ENCODE assay signal across 8 cellular contexts in the genomic region with DNA sequence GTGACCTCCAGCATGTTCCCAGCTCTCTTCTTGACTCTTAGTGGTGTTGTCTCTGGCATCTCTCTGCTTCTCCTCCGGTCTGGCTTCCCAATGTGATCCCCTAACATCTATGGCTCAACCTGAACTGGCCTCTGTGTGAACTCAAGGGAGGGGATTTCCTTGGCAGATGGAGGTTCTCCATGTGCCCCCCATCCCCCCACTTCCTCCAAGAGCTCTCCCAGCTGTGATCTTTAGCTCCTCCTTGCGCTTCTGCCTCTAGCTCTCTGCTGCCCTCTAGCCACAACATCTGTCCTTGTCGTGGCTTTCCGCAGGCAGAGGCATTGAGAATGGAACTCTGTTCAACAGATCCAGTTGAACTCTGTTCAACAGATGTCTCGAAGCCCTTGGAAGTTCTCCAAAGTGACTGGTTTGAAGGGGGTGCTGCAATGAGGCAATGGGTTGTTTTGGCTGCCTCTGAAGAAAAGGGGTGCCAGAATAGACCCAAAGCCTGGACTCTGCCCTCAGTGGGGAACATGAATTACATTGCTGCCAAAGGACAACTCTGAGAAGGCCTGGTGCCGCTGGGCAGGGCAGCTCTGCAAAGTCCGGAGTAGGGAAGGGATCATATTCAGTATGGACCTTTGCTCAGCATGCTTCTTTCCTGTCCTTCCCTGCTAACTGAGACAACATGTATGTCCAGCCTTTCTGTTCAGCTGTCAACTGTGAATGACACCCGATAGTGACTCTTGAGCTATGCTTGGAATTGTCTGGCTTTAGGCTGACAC.
DNase-seq lines count a peak whose midpoint lies in the region; ATAC-seq, FAIRE-seq and TF ChIP-seq lines count a peak whose summit lies in the region.

No MANE protein-coding gene starts in this region.

- no peak overlapping the region for H3K9ac ChIP-seq in KMS-11
- no peak overlapping the region for H3K9ac ChIP-seq in trophoblast cell (ENCODE audit: low read length)

- TF ChIP-seq CTCF in D721Med (IDR thresholded peaks at IDR 0.05; ENCODE audit: insufficient read depth, missing control alignments) (peak; percentile 86), KMS-11 (conservative IDR thresholded peaks at IDR 0.05; ENCODE audit: low read depth, low read length) (peak; percentile 89), RWPE1 (conservative IDR thresholded peaks at IDR 0.05; ENCODE audit: low read depth) (peak; percentile 76)

- no peak overlapping the region for H2AK5ac ChIP-seq in trophoblast cell (ENCODE audit: low read length)

- ATAC-seq in GM21619 (IDR thresholded peaks at IDR 0.05; ENCODE audit: unreplicated experiment), result peak; percentile 81

- H3K4me1 ChIP-seq in KMS-11 (ENCODE audit: low read depth, poor library complexity, severe bottlenecking), result peaks cover 9% of the 10 kb centered on the region
- H3K4me1 ChIP-seq in trophoblast cell (ENCODE audit: control insufficient read depth in 1 of 2, insufficient read depth in 2 of 2, low read length in 2 of 2), result peaks cover 3% of the 10 kb centered on the region in 2 experiments

- H2AFZ ChIP-seq in KMS-11 (ENCODE audit: low read depth) (peak overlapping the region; percentile 68), trophoblast cell (ENCODE audit: insufficient read depth, low read length, poor library complexity) (peak overlapping the region; percentile 4)

- H3K4me2 ChIP-seq in KMS-11 (peak overlapping the region; percentile 42; the same call in 1 of the 2 replicates), trophoblast cell (ENCODE audit: low read length) (no peak overlapping the region)

- CTCF ChIA-PET in RWPE1 (lab: Yijun Ruan, JAX), result interaction anchor here (0.5 to 1.5 kb wide), 16 partner anchors 8 to 1508 kb away, joined by 3 to 8 read pairs (median 4); a partner anchor contains a TSS

- no peaks in the 10 kb centered on the region for H3K79me1 ChIP-seq in trophoblast cell (ENCODE audit: low read length)

- H3K36me3 ChIP-seq in KMS-11 (ENCODE audit: insufficient read depth) (no peaks in the 10 kb centered on the region; the same call in 1 of the 2 replicates), trophoblast cell (ENCODE audit: control insufficient read depth in 1 of 2, insufficient read depth in 2 of 2, low read length in 2 of 2) (no peaks in the 10 kb centered on the region)

- H3K27ac ChIP-seq in KMS-11 (no peak overlapping the region), RWPE1 (peak overlapping the region; percentile 60), trophoblast cell (ENCODE audit: low read depth, low read length) (no peak overlapping the region)

- no peak overlapping the region for H3K23ac ChIP-seq in trophoblast cell (ENCODE audit: low read length)

- no peaks in the 10 kb centered on the region for H3K9me3 ChIP-seq in trophoblast cell (ENCODE audit: insufficient read depth, low read depth, low read length)

- no peak overlapping the region for H3K14ac ChIP-seq in trophoblast cell (ENCODE audit: low read length)

- no CpG with 5 or more reads among the region's 8 CpGs for whole genome bisulfite sequencing in trophoblast cell (ENCODE audit: extremely low coverage, insufficient coverage, insufficient read length)

- no peak overlapping the region for H2BK120ac ChIP-seq in trophoblast cell (ENCODE audit: insufficient read depth, low read length, poor library complexity)

- H2BK5ac ChIP-seq in trophoblast cell (ENCODE audit: low read depth, low read length, poor library complexity), result no peak overlapping the region

- H3K79me2 ChIP-seq in KMS-11 (ENCODE audit: insufficient read depth, low read depth), result no peaks in the 10 kb centered on the region
- H3K79me2 ChIP-seq in trophoblast cell (ENCODE audit: control insufficient read depth, insufficient read depth, low read length, poor library complexity), result no peaks in the 10 kb centered on the region

- H3K27me3 ChIP-seq in KMS-11 (ENCODE audit: insufficient read depth, low read depth) (no peaks in the 10 kb centered on the region), trophoblast cell (ENCODE audit: insufficient read depth, low read length) (no peaks in the 10 kb centered on the region)

- H4K12ac ChIP-seq in trophoblast cell (ENCODE audit: low read depth, low read length), result no peak overlapping the region

- no peaks in the 10 kb centered on the region for H4K20me1 ChIP-seq in KMS-11 (ENCODE audit: insufficient read depth)

- H3K4me3 ChIP-seq in KMS-11 (IDR thresholded peaks at IDR 0.05; ENCODE audit: insufficient read depth, low read depth, low read length) (no peak overlapping the region), trophoblast cell (ENCODE audit: low read depth, low read length) (no peak overlapping the region)

- DNase-seq in D721Med (ENCODE audit: insufficient read length, low spot score) (peak; percentile 17), RWPE1 (ENCODE audit: low spot score) (peak; percentile 73), frontal cortex (ENCODE audit: low spot score in 2 of 2) (peak; percentile 8 to 35), trophoblast cell (peak; percentile 81 to 93), ureter (ENCODE audit: low spot score) (peak; percentile 86)
- peak; percentile 25 for DNase-seq in activated T-helper 9 cell treated with anti-CD3 and anti-CD28 coated beads, Interleukin-2, amount 50 U/mL, for 16 hours (ENCODE audit: low read depth)

- H3K4ac ChIP-seq in trophoblast cell (ENCODE audit: low read depth, low read length), result no peak overlapping the region

- no peak overlapping the region for H3K18ac ChIP-seq in trophoblast cell (ENCODE audit: low read length)

- POLR2A ChIA-PET in RWPE1 (lab: Yijun Ruan, JAX; ENCODE audit: low non-redundant PET), result no interaction called here

- H2BK12ac ChIP-seq in trophoblast cell (ENCODE audit: low read length), result peak overlapping the region; percentile 13

- H4K8ac ChIP-seq in trophoblast cell (ENCODE audit: low read depth, low read length), result peak overlapping the region; percentile 77

- H4K91ac ChIP-seq in trophoblast cell (ENCODE audit: low read depth, low read length), result no peak overlapping the region

- FAIRE-seq in D721Med (lab: Jason Lieb, UNC) (no peak), frontal cortex (lab: Jason Lieb, UNC) (no peak)

Comparison
In these comparisons a context has a peak if more than half of its experiments do, and no peak if none do; other contexts are left out.
1. DNase-seq: peak in every context shown above with its lines; median percentile 87 in trophoblast cell; 86 in ureter; 73 in RWPE1; 25 in activated T-helper 9 cell treated with anti-CD3 and anti-CD28 coated beads, Interleukin-2, amount 50 U/mL, for 16 hours; 22 in frontal cortex; 17 in D721Med.